ENCODE assay signal across 34 cellular contexts in genomic region chr12:13417516-13417915, GRCh38.
"Had no signal": no experiment of that assay in that cellular context is flagged by ENCODE, and none has a peak within 500 bp of the region (broad histone marks: within the 10 kb centered on the region; RNA-seq: fewer than 3 reads in every experiment).

No MANE protein-coding gene starts in this region.

- H3K27ac ChIP-seq: KMS-11 had no signal

- H3K4me2 ChIP-seq: KMS-11 had no signal

- H3K9me3 ChIP-seq: MG63 had no signal

- H3K36me3 ChIP-seq: MG63 had no signal

- H3K4me3 ChIP-seq: MG63 had no signal

- DNase-seq: Karpas-422, Kasumi-1, KG1, MG63, MM.1S, MV-4-11, NCI-H1048, NCI-H1092, NCI-H1092 treated with DMSO at 0.1 percent for 48 hours, NCI-H1105, NCI-H1105 treated with DMSO at 0.1 percent for 48 hours, NCI-H1417 treated with DMSO at 0.1 percent for 48 hours, NCI-H1436, NCI-H1436 treated with DMSO at 0.1 percent for 48 hours, NCI-H146, NCI-H1694, NCI-H1694 treated with DMSO at 0.1 percent for 48 hours, NCI-H187, NCI-H187 treated with DMSO at 0.1 percent for 48 hours, NCI-H1930, NCI-H2029, NCI-H2029 treated with DMSO at 0.1 percent for 48 hours, NCI-H2081, NCI-H2081 treated with DMSO at 0.1 percent for 48 hours, NCI-H2107, NCI-H2171, NCI-H2171 treated with DMSO at 0.1 percent for 48 hours, NCI-H2227 treated with DMSO at 0.1 percent for 48 hours, NCI-H226, NCI-H345, NCI-H446, NCI-H446 treated with DMSO at 0.1 percent for 48 hours, NCI-H510A had no signal

- H3K9ac ChIP-seq: KMS-11 had no signal
